Comparison of ENCODE assay signal across 6 cellular contexts in the genomic region with DNA sequence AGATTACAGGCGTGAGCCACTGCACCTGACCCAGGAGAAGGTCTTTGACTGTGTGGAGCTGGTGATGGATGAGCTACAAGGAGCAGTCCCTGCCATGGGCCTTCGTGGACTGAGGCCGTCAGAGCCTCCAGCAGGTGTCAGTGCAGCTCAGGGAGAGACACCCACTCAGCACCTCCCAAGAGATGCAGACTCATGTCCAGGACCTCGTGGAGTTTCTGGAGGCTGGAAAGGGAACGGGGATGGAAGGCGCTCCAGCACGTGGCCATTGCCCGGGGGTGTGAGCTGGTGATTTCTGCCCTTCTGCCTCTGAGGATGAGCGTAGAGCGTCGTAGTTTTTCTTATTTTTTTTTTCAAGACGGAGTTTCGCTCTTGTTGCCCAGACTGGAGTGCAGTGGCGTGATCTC. TPM values are rescaled to one million over a fixed set of nuclear protein-coding genes. Genes with fewer than 3 reads are reported as not detected.
DNase-seq lines count a peak whose midpoint lies in the region; TF ChIP-seq lines count a peak whose summit lies in the region.

No MANE protein-coding gene starts in this region.

- H3K4me2 ChIP-seq in neural progenitor cell = no peak overlapping the region

- peaks cover 11% of the 10 kb centered on the region for H3F3A ChIP-seq in neural progenitor cell (ENCODE audit: low read depth)

- H3K36me3 Mint-ChIP-seq in Caco-2 (ENCODE audit: insufficient read depth, unreplicated experiment) = peaks cover 8% of the 10 kb centered on the region
- H3K36me3 Mint-ChIP-seq in neural progenitor cell = no peaks in the 10 kb centered on the region

- BruUV-seq in Caco-2 (replicated peaks; lab: Mats Ljungman, UMichigan) = no TSS peak

- H3K9me3 Mint-ChIP-seq in Caco-2 (ENCODE audit: unreplicated experiment) (no peaks in the 10 kb centered on the region), neural progenitor cell (peaks cover 12% of the 10 kb centered on the region)

- CTCF ChIA-PET in Caco-2 (lab: Charles Lee) = interaction anchor here (0.5 to 1.6 kb wide), 21 partner anchors 12 to 265 kb away, joined by 3 to 15 read pairs (median 4); a partner anchor contains a TSS

- H4K20me1 ChIP-seq in neural progenitor cell (ENCODE audit: low read depth) = no peaks in the 10 kb centered on the region

- TF ChIP-seq CTCF in Caco-2 (IDR thresholded peaks at IDR 0.05; ENCODE audit: insufficient read depth in 1 of 2, low read depth in 1 of 2, low read length in 1 of 2, severe bottlenecking in 1 of 2, unreplicated experiment in 1 of 2) (peak; percentile 75 to 84), LNCAP (IDR thresholded peaks at IDR 0.05) (peak; percentile 73), astrocyte of the cerebellum (IDR thresholded peaks at IDR 0.05; ENCODE audit: low read depth, low read length, missing control alignments) (peak; percentile 69), neural progenitor cell (IDR thresholded peaks at IDR 0.05) (peak; percentile 50)

- in situ Hi-C loops in astrocyte of the cerebellum (cut with HindIII; ENCODE audit: low sequenced_read_pairs) = no loop called here

- H3K27me3 ChIP-seq in Caco-2 (replicated peaks; ENCODE audit: control insufficient read depth, insufficient read depth, low read length) (no peaks in the 10 kb centered on the region), neural progenitor cell (peaks cover 27% of the 10 kb centered on the region)

- no peaks in the 10 kb centered on the region for H3K79me2 ChIP-seq in neural progenitor cell (ENCODE audit: low read depth)

- intact Hi-C loops in Caco-2 (cut with micrococcal nuclease; ENCODE audit: unreplicated experiment) = loop anchor here (1.0 to 2.0 kb wide), 2 partner anchors 120 to 158 kb away; no protein-coding TSS in a partner anchor

- H3K27ac Mint-ChIP-seq in Caco-2 (ENCODE audit: unreplicated experiment) (peak overlapping the region; percentile 9), neural progenitor cell (no peak overlapping the region)

- H3K9me3 ChIP-seq in Caco-2 (no peaks in the 10 kb centered on the region), neural progenitor cell (ENCODE audit: low read depth) (no peaks in the 10 kb centered on the region)

- no peak overlapping the region for H3K27ac ChIP-seq in neural progenitor cell

- H3K4me3 Mint-ChIP-seq in Caco-2 (ENCODE audit: unreplicated experiment) (no peak overlapping the region), neural progenitor cell (peak overlapping the region; percentile 61)

- H3K36me3 ChIP-seq in Caco-2 (ENCODE audit: control insufficient read depth, insufficient read depth, low read length) (no peaks in the 10 kb centered on the region), neural progenitor cell (no peaks in the 10 kb centered on the region)

- H3K4me3 ChIP-seq in Caco-2 (ENCODE audit: low read depth, low read length) (no peak overlapping the region), astrocyte of the cerebellum (ENCODE audit: low read depth, low read length) (no peak overlapping the region), neural progenitor cell (no peak overlapping the region)

- H3K27me3 Mint-ChIP-seq in Caco-2 (ENCODE audit: insufficient read depth, unreplicated experiment) (no peaks in the 10 kb centered on the region), neural progenitor cell (ENCODE audit: insufficient read depth, low read depth) (peaks cover 12% of the 10 kb centered on the region)

- H2AFZ ChIP-seq in neural progenitor cell (replicated peaks) = no peak overlapping the region

- no peak overlapping the region for H3K9ac ChIP-seq in neural progenitor cell

- DNase-seq in Caco-2 (peak; percentile 83 to 89), astrocyte of the cerebellum (ENCODE audit: low read depth) (no peak), neural progenitor cell (ENCODE audit: low spot score) (peak; percentile 64), GDM1 (lab: John Stamatoyannopoulos, UW) (no peak)
- no peak for DNase-seq in stimulated activated naive CD4-positive, alpha-beta T cell treated with Interleukin-2 at 50 U/mL for 16 hours (lab: John Stamatoyannopoulos, UW)

- H3K4me1 ChIP-seq in Caco-2 (no peaks in the 10 kb centered on the region), neural progenitor cell (no peaks in the 10 kb centered on the region)

- POLR2A ChIA-PET in Caco-2 (lab: Charles Lee) = interaction anchor here (0.5 to 1.1 kb wide), 4 partner anchors 13 to 265 kb away, joined by 3 to 6 read pairs (median 3); a partner anchor contains a TSS

- H3K4me1 Mint-ChIP-seq in Caco-2 (ENCODE audit: low read depth, unreplicated experiment) = no peaks in the 10 kb centered on the region
- peaks cover 12% of the 10 kb centered on the region for H3K4me1 Mint-ChIP-seq in neural progenitor cell

RNA-seq across cellular contexts. Expression of a gene that starts 9.5 kb away (rescaled TPM):
- total RNA-seq in Caco-2 (2022) (1.8 and 1.9 TPM in 2 replicates), neural progenitor cell (ENCODE audit: low replicate concordance) (0.39 and 2.8 TPM in 2 replicates)

RNA-seq across cellular contexts. Expression of a gene that starts 15.1 kb away (rescaled TPM):
- total RNA-seq in Caco-2 (2022) = 22.1 and 24.7 TPM in 2 replicates
- 20.7 and 25.2 TPM in 2 replicates for total RNA-seq in neural progenitor cell (ENCODE audit: low replicate concordance)

RNA-seq across cellular contexts. Expression of a gene that starts 31.9 kb away (rescaled TPM):
- total RNA-seq in Caco-2 (2022) (79.1 and 79.8 TPM in 2 replicates), neural progenitor cell (ENCODE audit: low replicate concordance) (35.2 and 76.1 TPM in 2 replicates)

RNA-seq across cellular contexts. Expression of a gene that starts 35.9 kb away (rescaled TPM):
- total RNA-seq in Caco-2 (2022) (not detected in 2 replicates), neural progenitor cell (ENCODE audit: low replicate concordance) (not detected in 2 replicates)

RNA-seq across cellular contexts. Expression of a gene that starts 45.9 kb away (rescaled TPM):
- 481 and 487 TPM in 2 replicates for total RNA-seq in Caco-2 (2022)
- 183 and 367 TPM in 2 replicates for total RNA-seq in neural progenitor cell (ENCODE audit: low replicate concordance)

Comparison
In these comparisons a context has a peak if more than half of its experiments do, and no peak if none do; other contexts are left out.
1. DNase-seq: peak in Caco-2 (2 of 2) and neural progenitor cell (single experiment); none in astrocyte of the cerebellum (single experiment), stimulated activated naive CD4-positive, alpha-beta T cell treated with Interleukin-2 at 50 U/mL for 16 hours (single experiment) and GDM1 (single experiment).
2. Peak in every context shown above with its lines, with median percentiles within 50 percentile points of each other: CTCF ChIP-seq.